ENCODE assay signal across 18 cellular contexts in genomic region chr11:40188848-40189247, GRCh38.
DNase-seq lines count a peak whose midpoint lies in the region; TF ChIP-seq lines count a peak whose summit lies in the region.
"Had no signal": no experiment of that assay in that cellular context is flagged by ENCODE, and none has a peak within 500 bp of the region (broad histone marks: within the 10 kb centered on the region; RNA-seq: fewer than 3 reads in every experiment).

No MANE protein-coding gene starts in this region.

- no peak overlapping the region for H2AFZ ChIP-seq in hepatocyte

- no peaks in the 10 kb centered on the region for H3K79me2 ChIP-seq in hepatocyte

- no peaks in the 10 kb centered on the region for H3K9me2 ChIP-seq in hepatocyte (replicated peaks; ENCODE audit: insufficient read depth)

- H3K4me3 ChIP-seq in hepatocyte (no peak overlapping the region), esophagus squamous epithelium (no peak overlapping the region)
- H3K4me3 ChIP-seq: gastroesophageal sphincter, MG63 had no signal

- H3K27me3 ChIP-seq in hepatocyte (no peaks in the 10 kb centered on the region), esophagus squamous epithelium (no peaks in the 10 kb centered on the region)
- H3K27me3 ChIP-seq: brain microvascular endothelial cell, MG63 had no signal

- no peaks in the 10 kb centered on the region for H4K20me1 ChIP-seq in hepatocyte (ENCODE audit: insufficient read depth, poor library complexity, severe bottlenecking)

- intact Hi-C loops in esophagus squamous epithelium (cut with DNase I): no loop called here

- H3K27ac ChIP-seq in hepatocyte (no peak overlapping the region), esophagus squamous epithelium (no peak overlapping the region)
- H3K27ac ChIP-seq: brain microvascular endothelial cell, gastroesophageal sphincter had no signal

- no peaks in the 10 kb centered on the region for H3K9me3 ChIP-seq in hepatocyte (ENCODE audit: low read depth)
- H3K9me3 ChIP-seq in esophagus squamous epithelium: peaks cover 0 to 5% (median 0%) of the 10 kb centered on the region in 3 donors
- H3K9me3 ChIP-seq: gastroesophageal sphincter, MG63 had no signal

- TF ChIP-seq CTCF in hepatocyte (IDR thresholded peaks at IDR 0.05; ENCODE audit: poor library complexity) (no peak), esophagus squamous epithelium (IDR thresholded peaks at IDR 0.05) (no peak)

- H3K36me3 ChIP-seq in hepatocyte (replicated peaks; ENCODE audit: insufficient read depth, low read depth) (no peaks in the 10 kb centered on the region), esophagus squamous epithelium (no peaks in the 10 kb centered on the region)
- H3K36me3 ChIP-seq: brain microvascular endothelial cell, gastroesophageal sphincter, MG63 had no signal

- WGBS in hepatocyte (ENCODE audit: low lambda C conversion rate, missing lambda C conversion rate): 51% methylated on average over 3 of the region's 3 CpGs
- 24 to 42% methylated on average over 3 of the region's 3 CpGs for WGBS in esophagus squamous epithelium, 2 donors

- TF ChIP-seq POLR2A in esophagus squamous epithelium (IDR thresholded peaks at IDR 0.05): no peak

- no peak overlapping the region for H3K4me2 ChIP-seq in hepatocyte

- peak; percentile 61 for DNase-seq in DMS153 treated with DMSO at 0.1 percent for 48 hours (lab: John Stamatoyannopoulos, UW; ENCODE audit: unreplicated experiment)
- peak; percentile 42 for DNase-seq in NCI-H1436 (lab: John Stamatoyannopoulos, UW)
- DNase-seq in NCI-H748 (lab: John Stamatoyannopoulos, UW; ENCODE audit: unreplicated experiment): peak; percentile 86
- DNase-seq in hepatocyte (ENCODE audit: low spot score): peak; percentile 28
- no peak for DNase-seq in esophagus squamous epithelium (lab: John Stamatoyannopoulos, UW)
- DNase-seq in pons (ENCODE audit: low spot score): no peak
- DNase-seq in glomerular visceral epithelial cell (ENCODE audit: extremely low spot score): no peak
- no peak for DNase-seq in GOT3 (lab: John Stamatoyannopoulos, UW)
- DNase-seq: activated CD4-positive, alpha-beta T cell treated with anti-CD3 and anti-CD28 coated beads for 36 hours; brain microvascular endothelial cell; H9; IMR-90; left cardiac atrium; MG63; NCI-H2171 treated with DMSO at 0.1 percent for 48 hours; small intestine; stimulated activated CD4-positive, alpha-beta T cell treated with anti-CD3 and anti-CD28 coated beads, Interleukin-4, amount 100 ng/mL, for 4 hours had no signal

- H3K4me1 ChIP-seq in hepatocyte (ENCODE audit: insufficient read depth) (no peaks in the 10 kb centered on the region), esophagus squamous epithelium (no peaks in the 10 kb centered on the region)
- H3K4me1 ChIP-seq: gastroesophageal sphincter had no signal

Comparison
In these comparisons a context has a peak if more than half of its experiments do, and no peak if none do; other contexts are left out.
1. DNase-seq: peak in DMS153 treated with DMSO at 0.1 percent for 48 hours (single experiment), NCI-H1436 (single experiment), NCI-H748 (single experiment) and hepatocyte (single experiment); none in esophagus squamous epithelium (single experiment), pons (single experiment), glomerular visceral epithelial cell (single experiment) and GOT3 (single experiment).